Comparison of ENCODE assay signal across 7 cellular contexts in the genomic region with DNA sequence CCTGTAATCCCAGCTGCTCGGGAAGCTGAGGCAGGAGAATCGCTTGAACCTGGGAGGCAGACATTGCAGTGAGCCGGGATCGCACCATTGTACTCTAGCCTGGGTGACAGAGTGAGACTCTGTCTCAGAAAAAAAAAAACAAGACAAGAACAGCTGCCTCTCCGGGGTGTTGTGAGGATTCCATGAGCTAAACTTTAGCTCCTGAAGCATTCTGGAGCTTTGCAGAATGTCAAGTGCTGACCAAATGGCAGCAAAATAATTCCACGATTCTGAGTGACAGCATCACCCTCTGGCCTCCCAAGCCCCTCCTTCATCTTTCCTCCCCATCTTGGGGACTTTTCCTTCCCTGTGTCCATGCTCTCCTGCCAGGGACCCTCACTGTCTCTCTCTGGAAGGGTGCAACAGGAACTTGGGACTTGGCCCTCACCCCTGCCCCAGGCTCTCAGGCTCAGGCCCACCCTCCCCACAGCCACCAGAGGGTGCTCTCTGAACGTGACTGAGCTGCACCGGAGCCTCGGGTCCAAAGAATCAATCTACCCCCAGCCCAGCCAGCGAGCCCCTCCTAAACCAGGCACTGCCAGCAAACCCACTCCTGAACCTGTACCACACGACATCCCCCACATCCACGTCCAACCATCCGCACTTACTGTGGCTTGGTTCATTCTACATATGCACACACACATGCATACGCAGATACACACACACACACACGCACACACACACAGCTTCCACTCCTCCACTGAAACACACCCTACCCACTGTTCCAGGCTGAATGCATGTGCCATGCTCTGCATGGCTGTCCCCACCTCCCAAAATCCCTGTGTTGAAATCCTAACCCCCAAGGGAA. TPM values are rescaled to one million over a fixed set of nuclear protein-coding genes. Genes with fewer than 3 reads are reported as not detected.
DNase-seq lines count a peak whose midpoint lies in the region; ATAC-seq and TF ChIP-seq lines count a peak whose summit lies in the region.

No MANE protein-coding gene starts in this region.

- TF ChIP-seq CTCF in GM12874 (IDR thresholded peaks at IDR 0.05; ENCODE audit: insufficient read depth, low read depth, low read length) = peak; percentile 94
- peak; percentile 76 for TF ChIP-seq CTCF in fibroblast of pulmonary artery (IDR thresholded peaks at IDR 0.05; ENCODE audit: low read length, missing control alignments)
- TF ChIP-seq CTCF in sigmoid colon (IDR thresholded peaks at IDR 0.05) = peak in 3 of 4 experiments; percentile 59 to 66 (median 63)

- DNase-seq in NCI-H460 (ENCODE audit: extremely low read depth, low read depth) = peak; percentile 25
- peak; percentile 79 for DNase-seq in activated T-cell treated with anti-CD3 and anti-CD28 coated beads, Interleukin-2, amount 50 U/mL, for 1 hour
- peak; percentile 51 for DNase-seq in fibroblast of pulmonary artery (ENCODE audit: low read depth)
- no peak for DNase-seq in sigmoid colon
- DNase-seq in GF-D8 (lab: John Stamatoyannopoulos, UW) = no peak

- no peak overlapping the region for H3K27ac ChIP-seq in sigmoid colon

- TF ChIP-seq POLR2A in sigmoid colon (IDR thresholded peaks at IDR 0.05) = no peak

- no peaks in the 10 kb centered on the region for H3K9me3 ChIP-seq in sigmoid colon

- peaks cover 0 to 24% (median 19%) of the 10 kb centered on the region in 4 donors for H3K4me1 ChIP-seq in sigmoid colon

- no peak overlapping the region for H3K4me3 ChIP-seq in fibroblast of pulmonary artery (replicated peaks; ENCODE audit: low read depth, low read length)
- no peak overlapping the region for H3K4me3 ChIP-seq in sigmoid colon

- no peaks in the 10 kb centered on the region for H3K27me3 ChIP-seq in sigmoid colon

- TF ChIP-seq EP300 in sigmoid colon (IDR thresholded peaks at IDR 0.05) = no peak

- WGBS in sigmoid colon, 2 donors = 54 to 55% methylated on average over 15 of the region's 15 CpGs

- ATAC-seq in GM18519 (IDR thresholded peaks at IDR 0.05; ENCODE audit: low FRiP score, unreplicated experiment) = no peak

- intact Hi-C loops in sigmoid colon (cut with DNase I) = no loop called here

- no peaks in the 10 kb centered on the region for H3K36me3 ChIP-seq in sigmoid colon

RNA-seq across cellular contexts. Expression of a gene that starts 45.7 kb away (rescaled TPM):
- 22.5 and 24.4 TPM in 2 replicates for total RNA-seq in NCI-H460 (2014; rRNA removed; shearing (Covaris generic))
- 22.7 and 39.5 TPM in 2 replicates for polyA plus RNA-seq in NCI-H460 (2014; cell fraction: nucleus; rRNA removed)
- 10 to 100 TPM; 17.9 to 26.5 (median 22.2) TPM for total RNA-seq in sigmoid colon
- polyA plus RNA-seq in sigmoid colon = 10 to 100 TPM; 54.7 to 81.0 (median 78.8) TPM

Comparison
In these comparisons a context has a peak if more than half of its experiments do, and no peak if none do; other contexts are left out.
1. DNase-seq: peak in NCI-H460 (single experiment), activated T-cell treated with anti-CD3 and anti-CD28 coated beads, Interleukin-2, amount 50 U/mL, for 1 hour (single experiment) and fibroblast of pulmonary artery (single experiment); none in sigmoid colon (single experiment) and GF-D8 (single experiment).
2. Peak in every context shown above with its lines, with median percentiles within 50 percentile points of each other: CTCF ChIP-seq.